24 cellular contexts compared by ENCODE assay signal in genomic region chr18:54899500-54899899, GRCh38. TPM values are rescaled to one million over a fixed set of nuclear protein-coding genes. Genes with fewer than 3 reads are reported as not detected.
"Had no signal": no experiment of that assay in that cellular context is flagged by ENCODE, and none has a peak within 500 bp of the region (broad histone marks: within the 10 kb centered on the region; RNA-seq: fewer than 3 reads in every experiment).

No MANE protein-coding gene starts in this region.

- H3K27me3 Mint-ChIP-seq: dendritic cell treated with granulocyte-macrophage colony-stimulating factor and Interleukin-4, amounts not matched to agents 40 ng/mL and 50 ng/mL, for 4 days; effector memory CD8-positive, alpha-beta T cell had no signal

- DNase-seq: cortex of kidney; effector CD8-positive, alpha-beta T cell; effector memory CD8-positive, alpha-beta T cell; endodermal cell; erythroblast; esophagus squamous epithelium; foreskin fibroblast; foreskin melanocyte; gastrocnemius medialis; glutamatergic neuron; head of caudate nucleus; heart right ventricle; hippocampal formation; left cardiac atrium; left lung; left ventricle myocardium superior; lower lobe of right lung; mesenchymal stem cell; naive thymus-derived CD4-positive, alpha-beta T cell had no signal

- H3K4me3 ChIP-seq: esophagus squamous epithelium, gastrocnemius medialis, heart right ventricle, left lung, lower lobe of right lung had no signal

- H3K4me3 Mint-ChIP-seq: dendritic cell treated with granulocyte-macrophage colony-stimulating factor and Interleukin-4, amounts not matched to agents 40 ng/mL and 50 ng/mL, for 4 days; effector memory CD8-positive, alpha-beta T cell; endodermal cell; mesothelial cell of epicardium; naive thymus-derived CD4-positive, alpha-beta T cell had no signal

- H3K36me3 Mint-ChIP-seq: mesothelial cell of epicardium; naive thymus-derived CD4-positive, alpha-beta T cell had no signal

- H3K36me3 ChIP-seq: esophagus squamous epithelium, gastrocnemius medialis, left lung, lower lobe of right lung had no signal

- H3K27me3 ChIP-seq: esophagus squamous epithelium, gastrocnemius medialis, heart right ventricle, left lung had no signal

- H3K9me3 ChIP-seq: esophagus squamous epithelium, gastrocnemius medialis, heart right ventricle, left lung, lower lobe of right lung had no signal

- H3K27ac ChIP-seq: epithelial cell of prostate, esophagus squamous epithelium, gastrocnemius medialis, heart right ventricle, left lung, lower lobe of right lung had no signal

- H3K27ac Mint-ChIP-seq: dendritic cell treated with granulocyte-macrophage colony-stimulating factor and Interleukin-4, amounts not matched to agents 40 ng/mL and 50 ng/mL, for 4 days; effector memory CD8-positive, alpha-beta T cell; endodermal cell; mesothelial cell of epicardium; naive thymus-derived CD4-positive, alpha-beta T cell had no signal

- ATAC-seq: effector memory CD8-positive, alpha-beta T cell; esophagus mucosa; gastrocnemius medialis; heart right ventricle; left cardiac atrium; left lung; left ventricle myocardium superior; lower lobe of right lung; naive thymus-derived CD4-positive, alpha-beta T cell had no signal

- H3K9me3 Mint-ChIP-seq: dendritic cell treated with granulocyte-macrophage colony-stimulating factor and Interleukin-4, amounts not matched to agents 40 ng/mL and 50 ng/mL, for 4 days; effector memory CD8-positive, alpha-beta T cell; endodermal cell; mesothelial cell of epicardium had no signal

- H3K4me1 Mint-ChIP-seq: endodermal cell, mesothelial cell of epicardium had no signal

- H3K4me1 ChIP-seq: esophagus squamous epithelium, gastrocnemius medialis, heart right ventricle, left lung, lower lobe of right lung had no signal

RNA-seq across cellular contexts. Expression of gene CCDC68, which starts 59.8 kb away (rescaled TPM):
- total RNA-seq: mesothelial cell of epicardium; mononuclear cell; naive thymus-derived CD4-positive, alpha-beta T cell had no signal
